Comparison of ENCODE assay signal across 19 cellular contexts in the genomic region with DNA sequence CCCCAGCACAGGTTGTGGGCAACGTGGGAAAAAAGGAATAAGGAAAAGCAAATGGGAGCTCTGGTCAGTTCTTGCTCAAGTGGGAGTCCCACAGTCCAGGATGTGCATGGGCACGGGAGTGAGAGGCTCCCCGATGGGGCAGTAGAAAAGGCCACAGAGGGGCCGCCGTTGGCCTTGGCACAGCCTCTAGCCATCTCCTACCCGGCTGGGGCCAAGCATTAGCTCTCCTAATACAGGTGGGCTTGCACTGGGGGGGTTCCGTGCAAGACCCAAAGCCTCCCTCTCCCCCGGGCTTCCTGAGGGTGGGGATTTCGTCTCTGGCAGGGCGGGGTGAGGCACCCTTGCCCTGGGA.
"Had no signal": no experiment of that assay in that cellular context is flagged by ENCODE, and none has a peak within 500 bp of the region (broad histone marks: within the 10 kb centered on the region; RNA-seq: fewer than 3 reads in every experiment).

No MANE protein-coding gene starts in this region.

- H3K4me1 ChIP-seq: foreskin keratinocyte, pancreas had no signal

- H3K79me2 ChIP-seq: hepatocyte had no signal

- H3K27ac Mint-ChIP-seq: activated naive CD8-positive, alpha-beta T cell treated with anti-CD3 and anti-CD28 coated beads, Interleukin-2, amount 50 U/mL, for 24 hours; activated T-cell treated with anti-CD3 and anti-CD28 coated beads, Interleukin-2, amount 50 U/mL, for 72 hours; immature natural killer cell; nephron; stimulated activated memory B cell treated with anti-CD40 and anti-IgM and Interleukin-4, amounts not matched to agents 10 μg/mL and 1 μg/mL and 100 μg/mL, for 72 hours; WTC11 had no signal

- DNase-seq: activated gamma-delta T cell; activated naive CD4-positive, alpha-beta T cell treated with anti-CD3 and anti-CD28 coated beads, Interleukin-2, amount 50 U/mL, for 16 hours; activated naive CD8-positive, alpha-beta T cell treated with anti-CD3 and anti-CD28 coated beads, Interleukin-2, amount 50 U/mL, for 24 hours; activated T-cell treated with anti-CD3 and anti-CD28 coated beads, Interleukin-2, amount 50 U/mL, for 72 hours; effector CD4-positive, alpha-beta T cell; erythroblast; foreskin keratinocyte; immature natural killer cell; left ventricle myocardium superior; pancreas; right cardiac atrium; stimulated activated CD4-positive, alpha-beta T cell treated with anti-CD3 and anti-CD28 coated beads, Interleukin-15, amount 100 ng/mL, for 24 hours; T-helper 1 cell had no signal

- H2AFZ ChIP-seq: hepatocyte had no signal

- H3K4me3 Mint-ChIP-seq: activated naive CD8-positive, alpha-beta T cell treated with anti-CD3 and anti-CD28 coated beads, Interleukin-2, amount 50 U/mL, for 24 hours; activated T-cell treated with anti-CD3 and anti-CD28 coated beads, Interleukin-2, amount 50 U/mL, for 72 hours; immature natural killer cell; nephron; stimulated activated memory B cell treated with anti-CD40 and anti-IgM and Interleukin-4, amounts not matched to agents 10 μg/mL and 1 μg/mL and 100 μg/mL, for 72 hours; WTC11 had no signal

- H3K36me3 Mint-ChIP-seq: immature natural killer cell; stimulated activated memory B cell treated with anti-CD40 and anti-IgM and Interleukin-4, amounts not matched to agents 10 μg/mL and 1 μg/mL and 100 μg/mL, for 72 hours; WTC11 had no signal

- H3K4me3 ChIP-seq: hepatocyte, pancreas, skin epidermis had no signal

- H3K27me3 ChIP-seq: pancreas had no signal

- H3K4me2 ChIP-seq: hepatocyte had no signal

- H3K9me3 ChIP-seq: neutrophil, pancreas had no signal

- H3K27ac ChIP-seq: foreskin keratinocyte, hepatocyte, neutrophil, pancreas, skin epidermis had no signal

- H3K36me3 ChIP-seq: neutrophil, pancreas had no signal

- H3K4me1 Mint-ChIP-seq: activated naive CD8-positive, alpha-beta T cell treated with anti-CD3 and anti-CD28 coated beads, Interleukin-2, amount 50 U/mL, for 24 hours; immature natural killer cell; nephron; stimulated activated memory B cell treated with anti-CD40 and anti-IgM and Interleukin-4, amounts not matched to agents 10 μg/mL and 1 μg/mL and 100 μg/mL, for 72 hours; WTC11 had no signal

- H3K9me3 Mint-ChIP-seq: activated naive CD8-positive, alpha-beta T cell treated with anti-CD3 and anti-CD28 coated beads, Interleukin-2, amount 50 U/mL, for 24 hours; activated T-cell treated with anti-CD3 and anti-CD28 coated beads, Interleukin-2, amount 50 U/mL, for 72 hours; immature natural killer cell; stimulated activated memory B cell treated with anti-CD40 and anti-IgM and Interleukin-4, amounts not matched to agents 10 μg/mL and 1 μg/mL and 100 μg/mL, for 72 hours; WTC11 had no signal
